18 cellular contexts compared by ENCODE assay signal in the genomic region with DNA sequence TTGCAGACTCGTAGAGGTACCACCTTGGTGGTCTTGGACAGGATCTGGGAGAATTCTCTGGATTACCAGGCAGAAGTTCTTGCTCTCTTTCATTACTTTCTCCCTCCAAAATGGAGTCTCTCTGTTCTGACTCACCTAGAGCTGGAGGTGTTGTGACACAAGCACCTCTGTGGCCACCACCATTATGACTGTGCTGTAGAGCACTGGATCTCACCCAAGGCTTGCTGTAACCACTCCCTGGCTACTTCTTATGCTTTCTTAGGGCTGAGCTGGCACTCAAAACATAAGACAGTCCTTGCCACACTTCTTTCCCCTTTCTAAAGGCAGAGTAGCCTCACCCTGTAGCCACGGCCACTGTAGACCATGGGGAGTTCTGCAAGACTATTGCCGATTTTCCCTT.
"Had no signal": no experiment of that assay in that cellular context is flagged by ENCODE, and none has a peak within 500 bp of the region (broad histone marks: within the 10 kb centered on the region; RNA-seq: fewer than 3 reads in every experiment).

No MANE protein-coding gene starts in this region.

- H3K4me3 Mint-ChIP-seq: activated CD8-positive, alpha-beta memory T cell treated with anti-CD3 and anti-CD28 coated beads, Interleukin-2, amount 10 ng/mL, durations not matched to agents 7 days and 5 days; activated naive CD4-positive, alpha-beta T cell treated with anti-CD3 and anti-CD28 coated beads for 36 hours; activated T-helper 1 cell treated with anti-CD3 and anti-CD28 coated beads, Interleukin-12 subunit alpha, Interleukin-12 subunit beta, Interleukin-2, Interleukin-4 antibody, amounts not matched to agents 30 ng/mL and 10 ng/mL and 1 ng/mL, durations not matched to agents 14 hours and 24 hours and 36 hours; brain; endodermal cell; nephron progenitor cell had no signal

- H3K4me1 ChIP-seq: esophagus muscularis mucosa, gastrocnemius medialis, sigmoid colon, stomach had no signal

- H3K9me3 ChIP-seq: gastrocnemius medialis, sigmoid colon, SJSA1, thoracic aorta had no signal

- H3K4me3 ChIP-seq: esophagus muscularis mucosa, gastrocnemius medialis, sigmoid colon, SJSA1, stomach, thoracic aorta had no signal

- H3K4me1 Mint-ChIP-seq: activated CD8-positive, alpha-beta memory T cell treated with anti-CD3 and anti-CD28 coated beads, Interleukin-2, amount 10 ng/mL, durations not matched to agents 7 days and 5 days; brain; endodermal cell; nephron progenitor cell had no signal

- ATAC-seq: activated CD8-positive, alpha-beta memory T cell treated with anti-CD3 and anti-CD28 coated beads, Interleukin-2, amount 10 ng/mL, durations not matched to agents 7 days and 5 days; gastrocnemius medialis had no signal

- H3K27ac Mint-ChIP-seq: activated CD8-positive, alpha-beta memory T cell treated with anti-CD3 and anti-CD28 coated beads, Interleukin-2, amount 10 ng/mL, durations not matched to agents 7 days and 5 days; activated naive CD4-positive, alpha-beta T cell treated with anti-CD3 and anti-CD28 coated beads for 36 hours; activated T-helper 1 cell treated with anti-CD3 and anti-CD28 coated beads, Interleukin-12 subunit alpha, Interleukin-12 subunit beta, Interleukin-2, Interleukin-4 antibody, amounts not matched to agents 30 ng/mL and 10 ng/mL and 1 ng/mL, durations not matched to agents 14 hours and 24 hours and 36 hours; brain; endodermal cell; nephron progenitor cell had no signal

- DNase-seq: activated CD8-positive, alpha-beta memory T cell treated with anti-CD3 and anti-CD28 coated beads, Interleukin-2, amount 10 ng/mL, durations not matched to agents 7 days and 5 days; activated naive CD4-positive, alpha-beta T cell treated with anti-CD3 and anti-CD28 coated beads for 36 hours; amniotic stem cell; endodermal cell; gastrocnemius medialis; islet precursor cell; nephron progenitor cell; sigmoid colon; stimulated activated CD4-positive, alpha-beta T cell treated with anti-CD3 and anti-CD28 coated beads, Interleukin-12 subunit alpha, Interleukin-12 subunit beta, amount 100 ng/mL, for 4 hours; stimulated activated CD4-positive, alpha-beta T cell treated with anti-CD3 and anti-CD28 coated beads, Interleukin-2, amount 100 ng/mL, for 48 hours; stimulated activated CD8-positive, alpha-beta memory T cell treated with anti-CD3 and anti-CD28 coated beads, Interleukin-4, amount 100 ng/mL, for 48 hours; stomach; SW 1271 had no signal

- H3K27ac ChIP-seq: esophagus muscularis mucosa, gastrocnemius medialis, sigmoid colon, SJSA1, stomach, thoracic aorta had no signal

- H3K36me3 Mint-ChIP-seq: activated CD8-positive, alpha-beta memory T cell treated with anti-CD3 and anti-CD28 coated beads, Interleukin-2, amount 10 ng/mL, durations not matched to agents 7 days and 5 days; brain had no signal

- H3K36me3 ChIP-seq: esophagus muscularis mucosa, gastrocnemius medialis, sigmoid colon, SJSA1, stomach, thoracic aorta had no signal

- H3K27me3 ChIP-seq: esophagus muscularis mucosa, gastrocnemius medialis, sigmoid colon, SJSA1, stomach had no signal
